ENCODE assay signal across 7 cellular contexts in the genomic region with DNA sequence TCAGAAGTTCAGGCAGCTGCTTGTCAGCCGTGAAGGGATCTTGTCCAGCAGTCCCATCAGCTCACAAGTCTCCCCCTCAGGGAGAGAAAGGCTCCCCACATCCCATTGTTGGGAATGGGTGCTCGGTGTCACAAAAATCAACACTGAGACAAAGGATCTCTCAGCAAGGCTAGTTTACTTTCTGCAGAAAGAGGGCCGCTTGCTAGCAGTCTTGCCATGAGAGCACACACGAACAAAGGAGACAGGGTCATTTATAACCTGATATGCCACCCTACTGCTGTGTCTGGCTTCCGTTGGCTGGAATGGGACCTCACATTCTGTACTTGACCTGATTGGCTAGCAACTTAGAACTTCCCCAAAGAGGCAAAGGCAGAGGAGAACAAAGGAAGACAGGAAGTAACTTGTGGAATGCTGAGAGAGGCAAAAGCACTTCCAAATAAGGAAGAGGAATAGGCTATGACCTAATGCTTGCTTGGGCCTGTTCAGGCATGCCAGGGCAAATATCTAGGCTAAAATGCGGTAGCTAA. TPM values are rescaled to one million over a fixed set of nuclear protein-coding genes. Genes with fewer than 3 reads are reported as not detected.
DNase-seq lines count a peak whose midpoint lies in the region; ATAC-seq and TF ChIP-seq lines count a peak whose summit lies in the region.

No MANE protein-coding gene starts in this region.

- TF ChIP-seq CTCF in HEK293 (tag by site-specific recombination; IDR thresholded peaks at IDR 0.05) = no peak; the same call in 1 of the 2 replicates
- no peak for TF ChIP-seq CTCF in BE2C (IDR thresholded peaks at IDR 0.05; ENCODE audit: low read depth, low read length)

- no peak overlapping the region for H3K4me3 Mint-ChIP-seq in T-cell

- no peaks in the 10 kb centered on the region; the same call in 1 of the 2 replicates for H3K9me3 ChIP-seq in HEK293 (ENCODE audit: control insufficient read depth, insufficient read depth, low read depth, low read length)
- no peaks in the 10 kb centered on the region for H3K9me3 ChIP-seq in BE2C

- H3K27ac ChIP-seq in HEK293 (ENCODE audit: extremely low read depth, low read depth, low read length) = peak overlapping the region; percentile 96

- no peak for ATAC-seq in T-cell (replicated peaks in 1 of 4)

- H3K4me3 ChIP-seq in HEK293 (ENCODE audit: low read depth, low read length) (no peak overlapping the region), BE2C (ENCODE audit: low read depth, low read length) (no peak overlapping the region)

- H3K4me1 ChIP-seq in HEK293 (ENCODE audit: control insufficient read depth, insufficient read depth, low read length) = peaks cover 10% of the 10 kb centered on the region
- no peaks in the 10 kb centered on the region for H3K4me1 ChIP-seq in BE2C

- CTCF ChIA-PET in HEK293 (lab: Yijun Ruan, JAX) (interaction anchor here (0.6 to 2.4 kb wide), 3 partner anchors 50 to 270 kb away, joined by 3 to 5 read pairs (median 3); no protein-coding TSS in a partner anchor), T-cell (lab: Charles Lee) (no interaction called here)

- H3K36me3 Mint-ChIP-seq in T-cell = no peaks in the 10 kb centered on the region

- H3K36me3 ChIP-seq in HEK293 (ENCODE audit: control insufficient read depth in 2 of 2, insufficient read depth in 1 of 2, low read length in 2 of 2) (no peaks in the 10 kb centered on the region), BE2C (no peaks in the 10 kb centered on the region)

- no peak overlapping the region for H3K27ac Mint-ChIP-seq in T-cell

- DNase-seq in NOMO-1 treated with DMSO at 0.1 percent for 48 hours (lab: John Stamatoyannopoulos, UW; ENCODE audit: unreplicated experiment) (peak; percentile 39), ecto neural progenitor cell (ENCODE audit: low spot score) (peak; percentile 71), mucosa of gallbladder (ENCODE audit: low spot score) (peak; percentile 50), BE2C (no peak), T-cell (no peak), NCI-H82 treated with DMSO at 0.1 percent for 48 hours (lab: John Stamatoyannopoulos, UW; ENCODE audit: unreplicated experiment) (no peak)

- H3K27me3 Mint-ChIP-seq in T-cell = peaks cover 46 to 59% of the 10 kb centered on the region in 2 donors

- no peaks in the 10 kb centered on the region for H3K4me1 Mint-ChIP-seq in T-cell

- POLR2A ChIA-PET in HEK293 (lab: Yijun Ruan, JAX) = interaction anchor here (1.1 to 1.5 kb wide), 2 partner anchors 17 to 78 kb away, joined by 3 read pairs; no protein-coding TSS in a partner anchor
- POLR2A ChIA-PET in T-cell (lab: Charles Lee) = no interaction called here

- H3K27me3 ChIP-seq in BE2C = peaks cover 35% of the 10 kb centered on the region

- H3K9me3 Mint-ChIP-seq in T-cell = no peaks in the 10 kb centered on the region

TF ChIP-seq in HEK293, 187 proteins besides CTCF, POLR2A, EP300 and RAD21 (continues in another document):
- no peak for TF ChIP-seq ZBTB8A (tag by site-specific recombination; IDR thresholded peaks at IDR 0.05)
- no peak for TF ChIP-seq ZNF571 (tag by site-specific recombination; IDR thresholded peaks at IDR 0.05)
- no peak for TF ChIP-seq ZNF10 (tag by site-specific recombination; IDR thresholded peaks at IDR 0.05)
- TF ChIP-seq, protein P1, sequence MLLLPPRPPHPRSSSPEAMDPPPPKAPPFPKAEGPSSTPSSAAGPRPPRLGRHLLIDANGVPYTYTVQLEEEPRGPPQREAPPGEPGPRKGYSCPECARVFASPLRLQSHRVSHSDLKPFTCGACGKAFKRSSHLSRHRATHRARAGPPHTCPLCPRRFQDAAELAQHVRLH (tag by site-specific recombination; IDR thresholded peaks at IDR 0.05) = no peak
- no peak for TF ChIP-seq ZNF626 (tag by site-specific recombination; IDR thresholded peaks at IDR 0.05)
- TF ChIP-seq IKZF3 (tag by site-specific recombination; IDR thresholded peaks at IDR 0.05) = peak; percentile 81
- TF ChIP-seq ZNF19 (tag by site-specific recombination; IDR thresholded peaks at IDR 0.05; ENCODE audit: low read depth) = no peak
- peak; percentile 55; the same call in 1 of the 2 replicates for TF ChIP-seq ZNF629 (tag by site-specific recombination; IDR thresholded peaks at IDR 0.05)
- TF ChIP-seq, protein P2, sequence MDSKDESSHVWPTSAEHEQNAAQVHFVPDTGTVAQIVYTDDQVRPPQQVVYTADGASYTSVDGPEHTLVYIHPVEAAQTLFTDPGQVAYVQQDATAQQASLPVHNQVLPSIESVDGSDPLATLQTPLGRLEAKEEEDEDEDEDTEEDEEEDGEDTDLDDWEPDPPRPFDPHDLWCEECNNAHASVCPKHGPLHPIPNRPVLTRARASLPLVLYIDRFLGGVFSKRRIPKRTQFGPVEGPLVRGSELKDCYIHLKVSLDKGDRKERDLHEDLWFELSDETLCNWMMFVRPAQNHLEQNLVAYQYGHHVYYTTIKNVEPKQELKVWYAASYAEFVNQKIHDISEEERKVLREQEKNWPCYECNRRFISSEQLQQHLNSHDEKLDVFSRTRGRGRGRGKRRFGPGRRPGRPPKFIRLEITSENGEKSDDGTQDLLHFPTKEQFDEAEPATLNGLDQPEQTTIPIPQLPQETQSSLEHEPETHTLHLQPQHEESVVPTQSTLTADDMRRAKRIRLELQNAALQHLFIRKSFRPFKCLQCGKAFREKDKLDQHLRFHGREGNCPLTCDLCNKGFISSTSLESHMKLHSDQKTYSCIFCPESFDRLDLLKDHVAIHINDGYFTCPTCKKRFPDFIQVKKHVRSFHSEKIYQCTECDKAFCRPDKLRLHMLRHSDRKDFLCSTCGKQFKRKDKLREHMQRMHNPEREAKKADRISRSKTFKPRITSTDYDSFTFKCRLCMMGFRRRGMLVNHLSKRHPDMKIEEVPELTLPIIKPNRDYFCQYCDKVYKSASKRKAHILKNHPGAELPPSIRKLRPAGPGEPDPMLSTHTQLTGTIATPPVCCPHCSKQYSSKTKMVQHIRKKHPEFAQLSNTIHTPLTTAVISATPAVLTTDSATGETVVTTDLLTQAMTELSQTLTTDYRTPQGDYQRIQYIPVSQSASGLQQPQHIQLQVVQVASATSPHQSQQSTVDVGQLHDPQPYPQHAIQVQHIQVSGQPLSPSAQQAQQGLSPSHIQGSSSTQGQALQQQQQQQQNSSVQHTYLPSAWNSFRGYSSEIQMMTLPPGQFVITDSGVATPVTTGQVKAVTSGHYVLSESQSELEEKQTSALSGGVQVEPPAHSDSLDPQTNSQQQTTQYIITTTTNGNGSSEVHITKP (tag by site-specific recombination; IDR thresholded peaks at IDR 0.05) = peak; percentile 74
- TF ChIP-seq ZEB2 (tag by site-specific recombination; IDR thresholded peaks at IDR 0.05) = no peak
- TF ChIP-seq, protein P3, sequence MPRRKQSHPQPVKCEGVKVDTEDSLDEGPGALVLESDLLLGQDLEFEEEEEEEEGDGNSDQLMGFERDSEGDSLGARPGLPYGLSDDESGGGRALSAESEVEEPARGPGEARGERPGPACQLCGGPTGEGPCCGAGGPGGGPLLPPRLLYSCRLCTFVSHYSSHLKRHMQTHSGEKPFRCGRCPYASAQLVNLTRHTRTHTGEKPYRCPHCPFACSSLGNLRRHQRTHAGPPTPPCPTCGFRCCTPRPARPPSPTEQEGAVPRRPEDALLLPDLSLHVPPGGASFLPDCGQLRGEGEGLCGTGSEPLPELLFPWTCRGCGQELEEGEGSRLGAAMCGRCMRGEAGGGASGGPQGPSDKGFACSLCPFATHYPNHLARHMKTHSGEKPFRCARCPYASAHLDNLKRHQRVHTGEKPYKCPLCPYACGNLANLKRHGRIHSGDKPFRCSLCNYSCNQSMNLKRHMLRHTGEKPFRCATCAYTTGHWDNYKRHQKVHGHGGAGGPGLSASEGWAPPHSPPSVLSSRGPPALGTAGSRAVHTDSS (tag by site-specific recombination; IDR thresholded peaks at IDR 0.05) = no peak
- TF ChIP-seq ZNF521 (tag by site-specific recombination; IDR thresholded peaks at IDR 0.05) = no peak
- no peak for TF ChIP-seq ZNF292 (tag by site-specific recombination; IDR thresholded peaks at IDR 0.05; ENCODE audit: borderline replicate concordance, low read depth)
- TF ChIP-seq GLI4 (tag by site-specific recombination; IDR thresholded peaks at IDR 0.05) = no peak
- TF ChIP-seq ZNF37A (tag by site-specific recombination; IDR thresholded peaks at IDR 0.05) = no peak
- no peak for TF ChIP-seq YY2 (tag by site-specific recombination; IDR thresholded peaks at IDR 0.05)
- TF ChIP-seq ZNF670 (tag by site-specific recombination; IDR thresholded peaks at IDR 0.05; ENCODE audit: low read depth) = no peak
- TF ChIP-seq, protein P4, sequence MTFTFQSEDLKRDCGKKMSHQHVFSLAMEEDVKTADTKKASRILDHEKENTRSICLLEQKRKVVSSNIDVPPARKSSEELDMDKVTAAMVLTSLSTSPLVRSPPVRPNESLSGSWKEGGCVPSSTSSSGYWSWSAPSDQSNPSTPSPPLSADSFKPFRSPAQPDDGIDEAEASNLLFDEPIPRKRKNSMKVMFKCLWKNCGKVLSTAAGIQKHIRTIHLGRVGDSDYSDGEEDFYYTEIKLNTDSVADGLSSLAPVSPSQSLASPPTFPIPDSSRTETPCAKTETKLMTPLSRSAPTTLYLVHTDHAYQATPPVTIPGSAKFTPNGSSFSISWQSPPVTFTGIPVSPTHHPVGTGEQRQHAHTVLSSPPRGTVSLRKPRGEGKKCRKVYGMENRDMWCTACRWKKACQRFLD (tag by site-specific recombination; IDR thresholded peaks at IDR 0.05) = no peak

RNA-seq across cellular contexts. Expression of a gene that starts 8.7 kb away (rescaled TPM):
- total RNA-seq in mucosa of gallbladder = not detected
- not detected for polyA plus RNA-seq in BE2C (2012; ENCODE audit: insufficient read depth, insufficient read length, low read depth)
- not detected for total RNA-seq in T-cell

RNA-seq across cellular contexts. Expression of a gene that starts 14.9 kb away (rescaled TPM):
- total RNA-seq in mucosa of gallbladder = not detected
- not detected for polyA plus RNA-seq in BE2C (2012; ENCODE audit: insufficient read depth, insufficient read length, low read depth)
- total RNA-seq in T-cell = under 1 TPM in 1 of 5 donors, not detected in 4; 0.32 TPM

Comparison
In these comparisons a context has a peak if more than half of its experiments do, and no peak if none do; other contexts are left out.
1. DNase-seq: peak in NOMO-1 treated with DMSO at 0.1 percent for 48 hours (single experiment), ecto neural progenitor cell (single experiment) and mucosa of gallbladder (single experiment); none in BE2C (single experiment), T-cell (0 of 34) and NCI-H82 treated with DMSO at 0.1 percent for 48 hours (single experiment).